In the genomic region with DNA sequence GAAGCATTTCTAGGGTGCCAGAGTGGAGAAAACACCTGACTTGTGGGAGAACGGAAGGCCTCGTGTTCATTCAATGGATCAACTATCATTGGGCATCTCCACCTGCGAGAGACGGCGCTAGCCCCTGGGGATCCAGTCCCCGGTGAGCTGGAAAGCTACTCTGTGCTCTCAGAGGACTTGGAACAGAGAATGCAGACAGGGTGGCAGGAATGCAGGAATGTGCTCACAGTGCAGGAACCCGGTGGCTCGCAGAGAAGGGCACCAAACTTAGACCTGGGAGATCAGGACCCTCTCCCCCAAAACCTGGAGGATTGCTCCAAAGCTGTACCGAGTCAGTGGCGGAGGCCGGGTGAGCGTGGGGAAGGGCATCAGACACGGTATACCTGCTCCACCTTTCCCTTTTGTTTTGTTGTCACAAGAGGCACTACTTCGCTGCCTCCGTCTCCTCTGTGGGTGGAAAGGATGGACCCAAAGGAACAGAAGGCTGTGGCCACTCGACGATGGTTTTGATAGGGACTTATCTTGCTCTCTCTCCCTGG, we compare ENCODE assay signal across 24 cellular contexts.
"Had no signal": no experiment of that assay in that cellular context is flagged by ENCODE, and none has a peak within 500 bp of the region (broad histone marks: within the 10 kb centered on the region; RNA-seq: fewer than 3 reads in every experiment).

No MANE protein-coding gene starts in this region.

- H3K27me3 Mint-ChIP-seq: memory B cell; naive B cell; natural killer cell treated with Interleukin-12 subunit alpha and Interleukin-12 subunit beta and Interleukin-15 and Interleukin-18, amount 100 ng/mL, for 72 hours had no signal

- H3K27me3 ChIP-seq: dorsolateral prefrontal cortex, right atrium auricular region, sigmoid colon, testis, tibial artery had no signal

- H3K4me1 ChIP-seq: parathyroid adenoma, prostate gland, right atrium auricular region, sigmoid colon, testis, tibial artery had no signal

- H2AFZ ChIP-seq: parathyroid adenoma had no signal

- ATAC-seq: mucosa of descending colon; natural killer cell treated with Interleukin-12 subunit alpha and Interleukin-12 subunit beta and Interleukin-15 and Interleukin-18, amount 100 ng/mL, for 72 hours; stimulated activated effector memory CD8-positive, alpha-beta T cell treated with anti-CD3 and anti-CD28 coated beads, Interleukin-12 subunit alpha, Interleukin-12 subunit beta, amount 100 ng/mL, for 72 hours; stimulated activated naive CD8-positive, alpha-beta T cell treated with anti-CD3 and anti-CD28 coated beads, Interleukin-15, Interleukin-2, amounts not matched to agents 100 U/mL and 50 U/mL, for 24 hours had no signal

- DNase-seq: dorsolateral prefrontal cortex; effector CD4-positive, alpha-beta T cell; hypothalamus; immature natural killer cell; islet precursor cell; mucosa of descending colon; naive B cell; sigmoid colon; stimulated activated CD4-positive, alpha-beta T cell treated with anti-CD3 and anti-CD28 coated beads, Interleukin-2, amount 100 ng/mL, for 24 hours; stimulated activated CD4-positive, alpha-beta T cell treated with anti-CD3 and anti-CD28 coated beads, Interleukin-4, amount 100 ng/mL, for 24 hours; stimulated activated naive CD8-positive, alpha-beta T cell treated with anti-CD3 and anti-CD28 coated beads, Interleukin-15, Interleukin-2, amounts not matched to agents 100 U/mL and 50 U/mL, for 24 hours; substantia nigra; testis; tibial artery had no signal

- H3K4me1 Mint-ChIP-seq: immature natural killer cell; memory B cell; naive B cell; neural crest cell; stimulated activated effector memory CD8-positive, alpha-beta T cell treated with anti-CD3 and anti-CD28 coated beads, Interleukin-12 subunit alpha, Interleukin-12 subunit beta, amount 100 ng/mL, for 72 hours had no signal

- H3K9me3 Mint-ChIP-seq: type B pancreatic cell had no signal

- H3K27ac ChIP-seq: dorsolateral prefrontal cortex, parathyroid adenoma, prostate gland, right atrium auricular region, sigmoid colon, testis, tibial artery had no signal

- H3K9me3 ChIP-seq: mucosa of descending colon, prostate gland, right atrium auricular region, sigmoid colon, testis, tibial artery had no signal

- H3K79me2 ChIP-seq: parathyroid adenoma had no signal

- H3K4me3 ChIP-seq: dorsolateral prefrontal cortex, lung, mucosa of descending colon, prostate gland, right atrium auricular region, sigmoid colon, testis, tibial artery had no signal

- H3K27ac Mint-ChIP-seq: immature natural killer cell; memory B cell; mesothelial cell of epicardium; natural killer cell treated with Interleukin-12 subunit alpha and Interleukin-12 subunit beta and Interleukin-15 and Interleukin-18, amount 100 ng/mL, for 72 hours; stimulated activated effector memory CD8-positive, alpha-beta T cell treated with anti-CD3 and anti-CD28 coated beads, Interleukin-12 subunit alpha, Interleukin-12 subunit beta, amount 100 ng/mL, for 72 hours; type B pancreatic cell had no signal

- H3K4me3 Mint-ChIP-seq: immature natural killer cell; memory B cell; mesothelial cell of epicardium; naive B cell; natural killer cell treated with Interleukin-12 subunit alpha and Interleukin-12 subunit beta and Interleukin-15 and Interleukin-18, amount 100 ng/mL, for 72 hours; neural crest cell; stimulated activated effector memory CD8-positive, alpha-beta T cell treated with anti-CD3 and anti-CD28 coated beads, Interleukin-12 subunit alpha, Interleukin-12 subunit beta, amount 100 ng/mL, for 72 hours; type B pancreatic cell had no signal

- H3K9ac ChIP-seq: parathyroid adenoma had no signal

- H3K36me3 Mint-ChIP-seq: immature natural killer cell; memory B cell; mesothelial cell of epicardium; naive B cell; natural killer cell treated with Interleukin-12 subunit alpha and Interleukin-12 subunit beta and Interleukin-15 and Interleukin-18, amount 100 ng/mL, for 72 hours; stimulated activated effector memory CD8-positive, alpha-beta T cell treated with anti-CD3 and anti-CD28 coated beads, Interleukin-12 subunit alpha, Interleukin-12 subunit beta, amount 100 ng/mL, for 72 hours; type B pancreatic cell had no signal

- H3K36me3 ChIP-seq: prostate gland, right atrium auricular region, sigmoid colon, tibial artery had no signal
